10 cellular contexts compared by ENCODE assay signal in the genomic region with DNA sequence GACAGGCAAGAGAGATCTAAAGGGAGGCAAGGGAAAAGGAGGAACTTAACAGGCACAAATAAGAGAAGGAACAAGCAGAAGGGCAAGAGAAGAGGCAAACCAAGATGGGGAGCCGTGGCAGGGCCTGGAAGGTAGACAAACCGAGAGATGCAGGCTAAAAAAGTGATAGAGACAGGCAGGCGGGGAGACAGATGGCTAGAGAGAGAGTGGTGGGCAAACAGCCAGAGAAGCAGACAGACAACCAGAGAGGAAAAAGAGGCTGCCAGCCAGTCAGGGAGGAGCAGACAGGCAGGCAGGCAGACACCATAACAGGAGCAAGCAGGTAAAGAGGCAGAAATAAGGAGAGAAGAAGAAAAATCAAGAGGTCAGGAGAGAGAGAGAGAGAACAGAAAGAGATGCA. TPM values are rescaled to one million over a fixed set of nuclear protein-coding genes. Genes with fewer than 3 reads are reported as not detected.
DNase-seq lines count a peak whose midpoint lies in the region; ATAC-seq and TF ChIP-seq lines count a peak whose summit lies in the region.
"Had no signal": no experiment of that assay in that cellular context is flagged by ENCODE, and none has a peak within 500 bp of the region (broad histone marks: within the 10 kb centered on the region; RNA-seq: fewer than 3 reads in every experiment).

No MANE protein-coding gene starts in this region.

- H3K27me3 ChIP-seq in transverse colon = no peaks in the 10 kb centered on the region
- H3K27me3 ChIP-seq: suprapubic skin had no signal

- H3K27me3 Mint-ChIP-seq in chondrocyte (ENCODE audit: low read depth) = no peaks in the 10 kb centered on the region

- no peak for TF ChIP-seq POLR2A in transverse colon (IDR thresholded peaks at IDR 0.05)

- no peaks in the 10 kb centered on the region for H3K9me3 Mint-ChIP-seq in chondrocyte (ENCODE audit: low read depth)

- no peak overlapping the region for H3K27ac Mint-ChIP-seq in chondrocyte (ENCODE audit: unreplicated experiment)

- TF ChIP-seq EP300 in transverse colon (IDR thresholded peaks at IDR 0.05; ENCODE audit: low read depth) = no peak

- H3K4me3 ChIP-seq in coronary artery (no peak overlapping the region), transverse colon (no peak overlapping the region)
- H3K4me3 ChIP-seq: suprapubic skin had no signal

- peaks cover 4% of the 10 kb centered on the region for H3K36me3 Mint-ChIP-seq in chondrocyte (ENCODE audit: low read depth)

- DNase-seq in SIG-M5 treated with dmso at 0.1 percent for 504 hours (lab: John Stamatoyannopoulos, UW; ENCODE audit: unreplicated experiment) = peak; percentile 44
- DNase-seq in SIG-M5 (lab: John Stamatoyannopoulos, UW) = no peak
- DNase-seq in NCI-H82 (lab: John Stamatoyannopoulos, UW) = peak; percentile 89
- peak; percentile 50 for DNase-seq in coronary artery (ENCODE audit: low spot score)
- no peak for DNase-seq in transverse colon
- DNase-seq in chondrocyte (ENCODE audit: low spot score) = no peak
- DNase-seq: kidney glomerular epithelial cell had no signal

- H3K4me1 ChIP-seq in transverse colon = peaks cover 10 to 61% (median 40%) of the 10 kb centered on the region in 4 donors

- in situ Hi-C loops in transverse colon (cut with MboI; ENCODE audit: low pct_ligation_motif_present in 1 of 4, low pct_unique_long_range_greater_than_20kb in 1 of 4, low sequenced_read_pairs in 3 of 4) = no loop called here

- no peaks in the 10 kb centered on the region for H3K9me3 ChIP-seq in transverse colon
- H3K9me3 ChIP-seq: suprapubic skin had no signal

- WGBS in transverse colon (ENCODE audit: low coverage in 1 of 2), 2 donors = 34 to 36% methylated on average over 3 of the region's 3 CpGs

- ATAC-seq in HG02973 (IDR thresholded peaks at IDR 0.05; ENCODE audit: unreplicated experiment) (no peak), GM18868 (IDR thresholded peaks at IDR 0.05; ENCODE audit: unreplicated experiment) (no peak)

- H3K36me3 ChIP-seq in transverse colon = peaks cover 0 to 11% (median 0%) of the 10 kb centered on the region in 4 donors

- no peak for TF ChIP-seq CTCF in coronary artery (IDR thresholded peaks at IDR 0.05)
- no peak for TF ChIP-seq CTCF in transverse colon (IDR thresholded peaks at IDR 0.05)
- TF ChIP-seq CTCF in chondrocyte (IDR thresholded peaks at IDR 0.05) = no peak

- intact Hi-C loops in transverse colon (cut with DNase I; ENCODE audit: low total_unique reads) = no loop called here

- H3K27ac ChIP-seq in coronary artery (no peak overlapping the region), transverse colon (peak overlapping the region; percentile 93 to 99 (median 96))
- H3K27ac ChIP-seq: suprapubic skin had no signal

- peaks cover 3% of the 10 kb centered on the region for H3K4me1 Mint-ChIP-seq in chondrocyte (ENCODE audit: low read depth)

- no peak overlapping the region for H3K4me3 Mint-ChIP-seq in chondrocyte (ENCODE audit: unreplicated experiment)

RNA-seq across cellular contexts. Expression of a gene that starts 6.9 kb away (rescaled TPM):
- total RNA-seq in transverse colon (10 to 100 TPM; 53.0 to 71.6 (median 62.0) TPM), chondrocyte (129 to 138 TPM (median 134 TPM) in 3 replicates)

RNA-seq across cellular contexts. Expression of a gene that starts 23.9 kb away (rescaled TPM):
- 10 to 100 TPM in 1 of 4 donors, 1 to 10 TPM in 2, not detected in 1; 4.9 to 50.4 (median 9.6) TPM for total RNA-seq in transverse colon
- total RNA-seq in chondrocyte = 6.9 to 10.5 TPM (median 8.6 TPM) in 3 replicates

RNA-seq across cellular contexts. Expression of a gene that starts 24.3 kb away (rescaled TPM):
- 10 to 100 TPM; 59.8 to 95.3 (median 86.5) TPM for total RNA-seq in transverse colon
- 52.9 to 94.6 TPM (median 57.5 TPM) in 3 replicates for total RNA-seq in chondrocyte

RNA-seq across cellular contexts. Expression of a gene that starts 26.8 kb away (rescaled TPM):
- total RNA-seq in transverse colon (10 to 100 TPM in 1 of 4 donors, 1 to 10 TPM in 3; 2.4 to 13.1 (median 6.8) TPM), chondrocyte (1.6 to 1.9 TPM (median 1.8 TPM) in 3 replicates)

RNA-seq across cellular contexts. Expression of a gene that starts 34.4 kb away (rescaled TPM):
- total RNA-seq in transverse colon (1 to 10 TPM in 2 of 4 donors, under 1 TPM in 1, not detected in 1; 0.75 to 3.4 (median 2.7) TPM), chondrocyte (1.6 to 2.2 TPM (median 1.8 TPM) in 3 replicates)

Comparison
In these comparisons a context has a peak if more than half of its experiments do, and no peak if none do; other contexts are left out.
1. DNase-seq: peak in SIG-M5 treated with dmso at 0.1 percent for 504 hours (single experiment), NCI-H82 (single experiment) and coronary artery (single experiment); none in SIG-M5 (single experiment), transverse colon (single experiment) and chondrocyte (single experiment).
2. H3K27ac ChIP-seq: peak in transverse colon (4 of 4); none in coronary artery (0 of 2).